Comparison of ENCODE assay signal across 22 cellular contexts in genomic region chr10:128487517-128487916, GRCh38.
"Had no signal": no experiment of that assay in that cellular context is flagged by ENCODE, and none has a peak within 500 bp of the region (broad histone marks: within the 10 kb centered on the region; RNA-seq: fewer than 3 reads in every experiment).

No MANE protein-coding gene starts in this region.

- ATAC-seq: foreskin keratinocyte, gastroesophageal sphincter, heart left ventricle, left colon, left lobe of liver, lower lobe of right lung, mucosa of descending colon had no signal

- H3K4me3 Mint-ChIP-seq: immature natural killer cell, mesothelial cell of epicardium had no signal

- H3K9me3 ChIP-seq: esophagus muscularis mucosa, gastroesophageal sphincter, lower lobe of right lung, mucosa of descending colon had no signal

- H3K27ac Mint-ChIP-seq: immature natural killer cell, mesothelial cell of epicardium had no signal

- H3K4me1 ChIP-seq: esophagus muscularis mucosa, foreskin keratinocyte, gastroesophageal sphincter, heart left ventricle, left ventricle myocardium inferior, lower lobe of right lung had no signal

- H3K4me1 Mint-ChIP-seq: immature natural killer cell, mesothelial cell of epicardium had no signal

- H3K36me3 ChIP-seq: esophagus muscularis mucosa, gastroesophageal sphincter, heart left ventricle, left ventricle myocardium inferior, lower lobe of right lung had no signal

- H3K4me2 ChIP-seq: hepatocyte had no signal

- H3K36me3 Mint-ChIP-seq: immature natural killer cell, mesothelial cell of epicardium had no signal

- H3K27ac ChIP-seq: coronary artery, dorsolateral prefrontal cortex, esophagus muscularis mucosa, foreskin keratinocyte, gastroesophageal sphincter, heart left ventricle, hepatocyte, left ventricle myocardium inferior, lower lobe of right lung had no signal

- DNase-seq: dermis blood vessel endothelial cell; dorsolateral prefrontal cortex; effector CD4-positive, alpha-beta T cell; effector memory CD4-positive, alpha-beta T cell; foreskin keratinocyte; heart left ventricle; hypothalamus; immature natural killer cell; islet precursor cell; kidney; kidney glomerular epithelial cell; left colon; left ventricle myocardium inferior; lower lobe of right lung; mesenchymal stem cell; mucosa of descending colon had no signal

- H2AFZ ChIP-seq: hepatocyte had no signal

- H3K9me3 Mint-ChIP-seq: immature natural killer cell had no signal

- H3K27me3 ChIP-seq: esophagus muscularis mucosa, foreskin keratinocyte, gastroesophageal sphincter, heart left ventricle, hepatocyte had no signal

- H3K4me3 ChIP-seq: coronary artery, dorsolateral prefrontal cortex, esophagus muscularis mucosa, gastroesophageal sphincter, heart left ventricle, hepatocyte, left ventricle myocardium inferior, lower lobe of right lung, mucosa of descending colon had no signal
